20 cellular contexts compared by ENCODE assay signal in genomic region chr10:107924458-107924857, GRCh38.
"Had no signal": no experiment of that assay in that cellular context is flagged by ENCODE, and none has a peak within 500 bp of the region (broad histone marks: within the 10 kb centered on the region; RNA-seq: fewer than 3 reads in every experiment).

No MANE protein-coding gene starts in this region.

- ATAC-seq: K562, SK-N-SH treated with all-trans-retinoic acid at 6 μM for 48 hours had no signal

- DNase-seq: Kasumi-1, MV-4-11, NCI-H1048, NCI-H1105, NCI-H1417, NCI-H1436 treated with DMSO at 0.1 percent for 48 hours, NCI-H1694 treated with DMSO at 0.1 percent for 48 hours, NCI-H1930, NCI-H2081, NCI-H2107, NCI-H2227 treated with DMSO at 0.1 percent for 48 hours, NCI-H524, NCI-H526 treated with DMSO at 0.1 percent for 48 hours, NCI-H748 treated with DMSO at 0.1 percent for 48 hours, SHP77, T-helper 1 cell had no signal

- H3K27ac ChIP-seq: KMS-11, RWPE1 had no signal

- H3K9ac ChIP-seq: KMS-11 had no signal

- H3K4me3 ChIP-seq: K562 had no signal

- H3K4me2 ChIP-seq: KMS-11 had no signal
